In the genomic region with DNA sequence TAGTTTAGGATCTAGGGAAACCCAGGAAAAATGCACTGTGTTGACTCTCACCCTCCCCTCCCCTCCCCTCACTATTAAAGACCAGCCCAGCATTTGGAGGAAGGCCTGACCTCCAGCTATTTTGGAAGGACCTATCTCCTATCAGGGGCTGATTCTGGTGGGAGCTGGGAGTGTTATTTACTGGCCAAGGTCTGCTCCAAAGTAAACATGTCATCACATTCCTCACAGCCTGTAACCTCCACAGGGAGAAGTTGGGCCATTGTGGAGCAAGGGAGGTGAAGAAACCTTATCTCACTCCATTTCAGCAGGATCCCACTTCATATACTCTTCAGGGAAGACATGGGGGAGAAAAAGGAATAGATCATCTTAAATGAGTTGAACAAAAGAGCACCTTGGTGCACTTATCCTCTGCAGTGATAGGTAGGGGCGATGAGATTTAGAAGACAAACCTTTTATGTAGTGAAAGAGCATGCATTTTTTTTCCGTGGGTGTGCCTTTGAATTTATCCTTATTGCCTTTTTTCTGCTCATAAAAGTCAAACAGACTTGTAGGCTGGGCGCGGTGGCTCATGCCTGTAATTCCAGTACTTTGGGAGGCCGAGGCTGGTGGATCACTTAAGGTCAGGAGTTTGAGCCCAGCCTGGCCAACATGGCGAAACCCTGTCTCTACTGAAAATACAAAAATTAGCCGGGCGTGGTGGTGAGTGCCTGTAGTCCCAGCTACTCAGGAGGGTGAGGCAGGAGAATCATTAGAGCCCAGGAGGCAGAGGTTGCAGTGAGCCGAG, we compare ENCODE assay signal across 1 cellular context.
TF ChIP-seq lines count a peak whose summit lies in the region.

No MANE protein-coding gene starts in this region.

TF ChIP-seq in HepG2, 621 proteins besides CTCF, POLR2A, EP300 and RAD21 (continued from another document and continues in another):
- TF ChIP-seq ZBTB40 (IDR thresholded peaks at IDR 0.05), result no peak
- TF ChIP-seq ZBTB40 (CRISPR knock-in tag; IDR thresholded peaks at IDR 0.05), result no peak
- TF ChIP-seq SP4 (CRISPR knock-in tag; IDR thresholded peaks at IDR 0.05), result 0 out of 2 replicates have a peak, but pooled peaks have one; percentile 22
- TF ChIP-seq PLRG1 (conservative IDR thresholded peaks at IDR 0.05), result no peak
- TF ChIP-seq ZNF335 (CRISPR knock-in tag; IDR thresholded peaks at IDR 0.05), result no peak
- TF ChIP-seq NRL (CRISPR knock-in tag; IDR thresholded peaks at IDR 0.05; ENCODE audit: borderline replicate concordance), result no peak
- TF ChIP-seq NFKB2 (CRISPR knock-in tag; IDR thresholded peaks at IDR 0.05; ENCODE audit: borderline replicate concordance), result no peak
- peak; percentile 65; the same call in 1 of the 2 replicates for TF ChIP-seq SIX1 (CRISPR knock-in tag; IDR thresholded peaks at IDR 0.05; ENCODE audit: borderline replicate concordance)
- TF ChIP-seq STAT5B (CRISPR knock-in tag; IDR thresholded peaks at IDR 0.05), result no peak
- no peak for TF ChIP-seq PRPF4 (IDR thresholded peaks at IDR 0.05; ENCODE audit: low read depth, low read length, poor library complexity, severe bottlenecking)
- TF ChIP-seq ZBTB7B (CRISPR knock-in tag; IDR thresholded peaks at IDR 0.05), result peak; percentile 66; the same call in 1 of the 2 replicates
- TF ChIP-seq ZNF225 (CRISPR knock-in tag; IDR thresholded peaks at IDR 0.05), result no peak
- TF ChIP-seq DPF2 (CRISPR knock-in tag; IDR thresholded peaks at IDR 0.05; ENCODE audit: borderline replicate concordance, low read depth), result peak; percentile 96
- TF ChIP-seq ZNF10 (CRISPR knock-in tag; IDR thresholded peaks at IDR 0.05; ENCODE audit: borderline replicate concordance, low read depth), result no peak
- TF ChIP-seq RELA (CRISPR knock-in tag; IDR thresholded peaks at IDR 0.05), result no peak
- TF ChIP-seq ASH2L (IDR thresholded peaks at IDR 0.05; ENCODE audit: insufficient read length, low read depth, low read length), result peak; percentile 50
- TF ChIP-seq SP140L (CRISPR knock-in tag; IDR thresholded peaks at IDR 0.05; ENCODE audit: borderline replicate concordance), result no peak
- TF ChIP-seq ZNF343 (CRISPR knock-in tag; IDR thresholded peaks at IDR 0.05), result no peak
- TF ChIP-seq, protein P1, sequence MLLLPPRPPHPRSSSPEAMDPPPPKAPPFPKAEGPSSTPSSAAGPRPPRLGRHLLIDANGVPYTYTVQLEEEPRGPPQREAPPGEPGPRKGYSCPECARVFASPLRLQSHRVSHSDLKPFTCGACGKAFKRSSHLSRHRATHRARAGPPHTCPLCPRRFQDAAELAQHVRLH (CRISPR knock-in tag; IDR thresholded peaks at IDR 0.05; ENCODE audit: borderline replicate concordance, low read depth), result no peak
- no peak for TF ChIP-seq PRDM15 (CRISPR knock-in tag; IDR thresholded peaks at IDR 0.05)
- TF ChIP-seq, protein P2, sequence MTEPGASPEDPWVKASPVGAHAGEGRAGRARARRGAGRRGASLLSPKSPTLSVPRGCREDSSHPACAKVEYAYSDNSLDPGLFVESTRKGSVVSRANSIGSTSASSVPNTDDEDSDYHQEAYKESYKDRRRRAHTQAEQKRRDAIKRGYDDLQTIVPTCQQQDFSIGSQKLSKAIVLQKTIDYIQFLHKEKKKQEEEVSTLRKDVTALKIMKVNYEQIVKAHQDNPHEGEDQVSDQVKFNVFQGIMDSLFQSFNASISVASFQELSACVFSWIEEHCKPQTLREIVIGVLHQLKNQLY (CRISPR knock-in tag; IDR thresholded peaks at IDR 0.05), result peak; percentile 59; the same call in 1 of the 2 replicates
- no peak for TF ChIP-seq UBTF (CRISPR knock-in tag; IDR thresholded peaks at IDR 0.05)
- no peak for TF ChIP-seq ZNF629 (CRISPR knock-in tag; conservative IDR thresholded peaks at IDR 0.05)
- no peak for TF ChIP-seq AKAP8 (CRISPR knock-in tag; IDR thresholded peaks at IDR 0.05)
- TF ChIP-seq PRMT3 (CRISPR knock-in tag; IDR thresholded peaks at IDR 0.05; ENCODE audit: borderline replicate concordance, low read depth), result no peak
- TF ChIP-seq PPARG (CRISPR knock-in tag; conservative IDR thresholded peaks at IDR 0.05), result peak; percentile 30; the same call in 1 of the 2 replicates
- no peak for TF ChIP-seq SIN3B (IDR thresholded peaks at IDR 0.05; ENCODE audit: low read length)
- peak; percentile 81 for TF ChIP-seq ISL2 (CRISPR knock-in tag; IDR thresholded peaks at IDR 0.05)
- TF ChIP-seq ZNF362 (CRISPR knock-in tag; IDR thresholded peaks at IDR 0.05; ENCODE audit: borderline replicate concordance), result peak; percentile 42; the same call in 1 of the 2 replicates
- TF ChIP-seq, protein P3, sequence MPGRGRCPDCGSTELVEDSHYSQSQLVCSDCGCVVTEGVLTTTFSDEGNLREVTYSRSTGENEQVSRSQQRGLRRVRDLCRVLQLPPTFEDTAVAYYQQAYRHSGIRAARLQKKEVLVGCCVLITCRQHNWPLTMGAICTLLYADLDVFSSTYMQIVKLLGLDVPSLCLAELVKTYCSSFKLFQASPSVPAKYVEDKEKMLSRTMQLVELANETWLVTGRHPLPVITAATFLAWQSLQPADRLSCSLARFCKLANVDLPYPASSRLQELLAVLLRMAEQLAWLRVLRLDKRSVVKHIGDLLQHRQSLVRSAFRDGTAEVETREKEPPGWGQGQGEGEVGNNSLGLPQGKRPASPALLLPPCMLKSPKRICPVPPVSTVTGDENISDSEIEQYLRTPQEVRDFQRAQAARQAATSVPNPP (CRISPR knock-in tag; IDR thresholded peaks at IDR 0.05), result no peak
- TF ChIP-seq, protein P4, sequence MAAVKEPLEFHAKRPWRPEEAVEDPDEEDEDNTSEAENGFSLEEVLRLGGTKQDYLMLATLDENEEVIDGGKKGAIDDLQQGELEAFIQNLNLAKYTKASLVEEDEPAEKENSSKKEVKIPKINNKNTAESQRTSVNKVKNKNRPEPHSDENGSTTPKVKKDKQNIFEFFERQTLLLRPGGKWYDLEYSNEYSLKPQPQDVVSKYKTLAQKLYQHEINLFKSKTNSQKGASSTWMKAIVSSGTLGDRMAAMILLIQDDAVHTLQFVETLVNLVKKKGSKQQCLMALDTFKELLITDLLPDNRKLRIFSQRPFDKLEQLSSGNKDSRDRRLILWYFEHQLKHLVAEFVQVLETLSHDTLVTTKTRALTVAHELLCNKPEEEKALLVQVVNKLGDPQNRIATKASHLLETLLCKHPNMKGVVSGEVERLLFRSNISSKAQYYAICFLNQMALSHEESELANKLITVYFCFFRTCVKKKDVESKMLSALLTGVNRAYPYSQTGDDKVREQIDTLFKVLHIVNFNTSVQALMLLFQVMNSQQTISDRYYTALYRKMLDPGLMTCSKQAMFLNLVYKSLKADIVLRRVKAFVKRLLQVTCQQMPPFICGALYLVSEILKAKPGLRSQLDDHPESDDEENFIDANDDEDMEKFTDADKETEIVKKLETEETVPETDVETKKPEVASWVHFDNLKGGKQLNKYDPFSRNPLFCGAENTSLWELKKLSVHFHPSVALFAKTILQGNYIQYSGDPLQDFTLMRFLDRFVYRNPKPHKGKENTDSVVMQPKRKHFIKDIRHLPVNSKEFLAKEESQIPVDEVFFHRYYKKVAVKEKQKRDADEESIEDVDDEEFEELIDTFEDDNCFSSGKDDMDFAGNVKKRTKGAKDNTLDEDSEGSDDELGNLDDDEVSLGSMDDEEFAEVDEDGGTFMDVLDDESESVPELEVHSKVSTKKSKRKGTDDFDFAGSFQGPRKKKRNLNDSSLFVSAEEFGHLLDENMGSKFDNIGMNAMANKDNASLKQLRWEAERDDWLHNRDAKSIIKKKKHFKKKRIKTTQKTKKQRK (IDR thresholded peaks at IDR 0.05; ENCODE audit: low read length), result no peak
